In the genomic region with DNA sequence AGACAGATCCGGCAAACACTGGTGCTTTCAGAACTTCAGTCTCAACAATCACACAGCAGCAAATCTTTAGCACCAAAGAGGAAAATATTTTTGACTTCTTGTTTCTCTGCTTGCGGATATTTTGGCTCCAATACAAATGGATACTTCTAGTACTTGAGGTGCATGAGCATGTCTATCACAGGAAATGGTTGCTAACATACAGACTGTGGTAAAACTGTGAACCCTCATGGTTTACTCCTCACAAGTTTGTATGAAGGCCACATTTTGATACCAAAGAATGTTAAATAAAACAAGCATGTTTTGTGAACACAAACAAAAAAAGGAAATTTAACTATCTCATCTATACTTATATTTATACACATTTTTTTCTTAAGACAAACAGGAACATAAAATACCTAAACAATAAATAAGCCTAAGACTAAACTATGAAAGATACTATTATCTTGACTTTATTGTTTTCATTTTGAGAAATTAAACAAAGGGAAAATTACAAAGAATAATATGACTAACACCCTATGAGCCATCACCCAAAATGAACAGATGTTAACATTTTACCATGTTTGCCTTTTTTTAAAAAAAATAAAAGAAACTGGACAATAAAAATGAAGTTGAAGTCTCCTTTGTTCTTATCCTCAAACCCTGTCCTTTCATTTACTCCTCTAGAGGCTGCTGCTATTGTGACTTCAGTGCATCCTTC, we compare ENCODE assay signal across 17 cellular contexts.
"Had no signal": no experiment of that assay in that cellular context is flagged by ENCODE, and none has a peak within 500 bp of the region (broad histone marks: within the 10 kb centered on the region; RNA-seq: fewer than 3 reads in every experiment).

No MANE protein-coding gene starts in this region.

- H3K27ac ChIP-seq: prostate gland, stomach, vagina had no signal

- H3K4me1 Mint-ChIP-seq: memory B cell had no signal

- H3K27ac Mint-ChIP-seq: activated naive CD8-positive, alpha-beta T cell; activated T-helper 1 cell treated with anti-CD3 and anti-CD28 coated beads, Interleukin-12 subunit alpha, Interleukin-12 subunit beta, Interleukin-2, Interleukin-4 antibody, amounts not matched to agents 30 ng/mL and 10 ng/mL and 1 ng/mL, durations not matched to agents 14 hours and 24 hours and 36 hours; memory B cell had no signal

- H3K4me3 ChIP-seq: mucosa of descending colon, prostate gland, right atrium auricular region, stomach, vagina had no signal

- ATAC-seq: mucosa of descending colon had no signal

- H3K36me3 ChIP-seq: prostate gland, right atrium auricular region, vagina had no signal

- H3K27me3 ChIP-seq: right atrium auricular region, stomach, vagina had no signal

- H3K9me3 ChIP-seq: mucosa of descending colon, prostate gland, right atrium auricular region, stomach, vagina had no signal

- H3K4me1 ChIP-seq: prostate gland, stomach had no signal

- H3K4me3 Mint-ChIP-seq: activated naive CD8-positive, alpha-beta T cell; activated T-helper 1 cell treated with anti-CD3 and anti-CD28 coated beads, Interleukin-12 subunit alpha, Interleukin-12 subunit beta, Interleukin-2, Interleukin-4 antibody, amounts not matched to agents 30 ng/mL and 10 ng/mL and 1 ng/mL, durations not matched to agents 14 hours and 24 hours and 36 hours; memory B cell; naive B cell had no signal

- DNase-seq: activated CD4-positive, alpha-beta T cell treated with anti-CD3 and anti-CD28 coated beads for 48 hours; activated CD4-positive, CD25-positive, alpha-beta regulatory T cell; activated CD8-positive, alpha-beta memory T cell treated with anti-CD3 and anti-CD28 coated beads, Interleukin-2, amount 50 U/mL, for 4 hours; activated gamma-delta T cell treated with Interleukin-2 at 50 U/mL for 16 hours; mucosa of descending colon; naive B cell; stimulated activated CD4-positive, alpha-beta T cell treated with anti-CD3 and anti-CD28 coated beads, Interleukin-12 subunit alpha, Interleukin-12 subunit beta, amount 100 ng/mL, for 4 hours; stimulated activated CD4-positive, alpha-beta T cell treated with anti-CD3 and anti-CD28 coated beads, Interleukin-2, amount 100 ng/mL, for 24 hours; stomach; T1000; trophoblast cell had no signal

- H3K9me3 Mint-ChIP-seq: activated T-helper 1 cell treated with anti-CD3 and anti-CD28 coated beads, Interleukin-12 subunit alpha, Interleukin-12 subunit beta, Interleukin-2, Interleukin-4 antibody, amounts not matched to agents 30 ng/mL and 10 ng/mL and 1 ng/mL, durations not matched to agents 14 hours and 24 hours and 36 hours had no signal

- H3K27me3 Mint-ChIP-seq: activated naive CD8-positive, alpha-beta T cell; memory B cell; naive B cell had no signal
